Comparison of ENCODE assay signal across 10 cellular contexts in the genomic region with DNA sequence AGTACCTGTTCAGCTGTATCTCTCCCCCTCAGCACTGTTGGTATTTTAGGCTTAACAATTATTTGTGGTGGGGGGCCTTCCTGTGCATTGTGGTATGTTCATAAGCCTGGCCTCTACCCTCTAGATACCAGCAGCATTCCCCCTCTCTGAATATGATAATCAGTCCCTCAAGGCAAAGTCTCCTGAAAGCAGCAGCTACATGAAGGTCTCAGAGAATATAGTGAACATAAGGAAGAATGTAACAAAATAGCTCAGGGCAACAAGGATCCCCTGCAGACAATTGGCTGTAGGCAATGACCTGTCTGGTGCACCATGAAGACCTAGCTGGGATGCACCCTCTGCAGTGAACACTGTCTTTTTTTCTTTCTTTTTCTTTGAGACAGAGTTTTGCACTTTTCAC.
"Had no signal": no experiment of that assay in that cellular context is flagged by ENCODE, and none has a peak within 500 bp of the region (broad histone marks: within the 10 kb centered on the region; RNA-seq: fewer than 3 reads in every experiment).

No MANE protein-coding gene starts in this region.

- H3K27ac ChIP-seq: GM23248 had no signal

- H2AFZ ChIP-seq: GM23248 had no signal

- DNase-seq: GM23248, H9, HFFc6, IMR-90, KG1 had no signal

- H3K4me3 Mint-ChIP-seq: H9, HFFc6 had no signal

- H3K9me3 Mint-ChIP-seq: H9, HFFc6 had no signal

- FAIRE-seq: H1, H54, HTR-8/SVneo, K562 had no signal

- H3K4me3 ChIP-seq: GM23248, K562 had no signal

- ATAC-seq: HCT116, K562 had no signal

- H3K9ac ChIP-seq: GM23248 had no signal
